12 cellular contexts compared by ENCODE assay signal in genomic region chr3:31041161-31041978, GRCh38.
A peak's percentile ranks its signal among the peaks of the same experiment; 100 is the strongest.
DNase-seq lines count a peak whose midpoint lies in the region; ATAC-seq and TF ChIP-seq lines count a peak whose summit lies in the region.
"Had no signal": no experiment of that assay in that cellular context is flagged by ENCODE, and none has a peak within 500 bp of the region (broad histone marks: within the 10 kb centered on the region; RNA-seq: fewer than 3 reads in every experiment).

No MANE protein-coding gene starts in this region.

- no peak overlapping the region for H3K18ac ChIP-seq in IMR-90 (ENCODE audit: low read depth, low read length)

- in situ Hi-C loops in IMR-90 (cut with MboI; ENCODE audit: low sequenced_read_pairs) = no loop called here

- peaks cover 2% of the 10 kb centered on the region for H3K27me3 ChIP-seq in IMR-90 (ENCODE audit: control insufficient read depth, insufficient read depth, low read length)
- H3K27me3 ChIP-seq: adrenal gland, uterus had no signal

- intact Hi-C loops in IMR-90 (cut with micrococcal nuclease) = no loop called here

- no peak overlapping the region for H3K23ac ChIP-seq in IMR-90 (ENCODE audit: low read depth, low read length)

- H3K9me1 ChIP-seq in IMR-90 (ENCODE audit: insufficient read depth, low read length) = no peaks in the 10 kb centered on the region

- ATAC-seq in IMR-90 (ENCODE audit: low read depth) = peak; percentile 61
- ATAC-seq in HG02571 (IDR thresholded peaks at IDR 0.05; ENCODE audit: unreplicated experiment) = no peak

- no peak overlapping the region for H3K4ac ChIP-seq in IMR-90 (ENCODE audit: low read depth, low read length)

- no peak overlapping the region for H3K4me3 Mint-ChIP-seq in chondrocyte (ENCODE audit: unreplicated experiment)
- no peak overlapping the region for H3K4me3 Mint-ChIP-seq in nephron progenitor cell

- no TSS peak for BruUV-seq in IMR-90 (replicated peaks; lab: Mats Ljungman, UMichigan)

- no peak overlapping the region for H3K9ac ChIP-seq in IMR-90 (ENCODE audit: low read depth, low read length)

- no peak overlapping the region for H2BK15ac ChIP-seq in IMR-90 (ENCODE audit: low read depth, low read length)

- H3K79me1 ChIP-seq in IMR-90 (ENCODE audit: low read depth in 1 of 2, low read length in 2 of 2) = no peaks in the 10 kb centered on the region

- H4K5ac ChIP-seq in IMR-90 (ENCODE audit: low read depth, low read length) = no peak overlapping the region

- H3K4me1 ChIP-seq in IMR-90 (ENCODE audit: control insufficient read depth, insufficient read depth, low read length) = 0 out of 2 replicates have a peak, but pooled peaks cover 2% of the 10 kb centered on the region
- H3K4me1 ChIP-seq: adrenal gland, uterus had no signal

- no peak overlapping the region for H3K4me3 ChIP-seq in AG10803 (ENCODE audit: low read length)
- no peak overlapping the region for H3K4me3 ChIP-seq in IMR-90 (ENCODE audit: insufficient read depth, low read depth, low read length)
- H3K4me3 ChIP-seq: adrenal gland, uterus had no signal

- H2AK5ac ChIP-seq in IMR-90 (ENCODE audit: low read depth, low read length) = no peak overlapping the region

- peaks cover 18% of the 10 kb centered on the region for H3K9me3 Mint-ChIP-seq in chondrocyte (ENCODE audit: low read depth)
- H3K9me3 Mint-ChIP-seq in nephron progenitor cell = peaks cover 18% of the 10 kb centered on the region

- POLR2A ChIA-PET in IMR-90 (lab: Charles Lee; ENCODE audit: unreplicated experiment) = no interaction called here

- H3K56ac ChIP-seq in IMR-90 (ENCODE audit: extremely low read depth, insufficient read depth, low read length) = no peak overlapping the region

- H4K8ac ChIP-seq in IMR-90 (ENCODE audit: low read depth in 2 of 2, low read length in 2 of 2) = no peak overlapping the region

- WGBS in IMR-90 (ENCODE audit: extremely low coverage in 2 of 2, insufficient read length in 1 of 2), 2 experiments = 73% methylated on average over 2 of the region's 2 CpGs; no CpG with 5 or more reads in 1 of the 2 experiments

- dilution Hi-C loops in IMR-90 (cut with HindIII; ENCODE audit: low sequenced_read_pairs, unreplicated experiment) = no loop called here

- no peak for TF ChIP-seq RAD21 in IMR-90 (IDR thresholded peaks at IDR 0.05; ENCODE audit: low read length)

- H4K91ac ChIP-seq in IMR-90 (ENCODE audit: insufficient read depth, low read depth, low read length) = no peak overlapping the region

- no peak overlapping the region for H2BK20ac ChIP-seq in IMR-90 (ENCODE audit: low read depth, low read length)

- H2AK9ac ChIP-seq in IMR-90 (replicated peaks; ENCODE audit: low read depth, low read length, poor library complexity) = no peak overlapping the region

- H3K36me3 Mint-ChIP-seq in chondrocyte (ENCODE audit: low read depth) (peaks cover 4% of the 10 kb centered on the region), nephron progenitor cell (ENCODE audit: low read depth) (peaks cover 9% of the 10 kb centered on the region)

- H3K27me3 Mint-ChIP-seq in chondrocyte (ENCODE audit: low read depth) (no peaks in the 10 kb centered on the region), nephron progenitor cell (ENCODE audit: low read depth, poor library complexity) (peaks cover 5% of the 10 kb centered on the region)

- H3K27ac Mint-ChIP-seq in chondrocyte (ENCODE audit: unreplicated experiment) (peak overlapping the region; percentile 10), nephron progenitor cell (no peak overlapping the region)

- no peaks in the 10 kb centered on the region for H3K36me3 ChIP-seq in IMR-90 (ENCODE audit: control insufficient read depth, insufficient read depth, low read length)
- H3K36me3 ChIP-seq: adrenal gland, uterus had no signal

- no peak for TF ChIP-seq POLR2A in IMR-90 (IDR thresholded peaks at IDR 0.05; ENCODE audit: low read depth, low read length)

- no peak overlapping the region for H2BK120ac ChIP-seq in IMR-90 (ENCODE audit: low read depth, low read length)

- DNase-seq in AG10803 (ENCODE audit: low read depth) (peak; percentile 85), IMR-90 (peak; percentile 78), chondrocyte (ENCODE audit: low spot score) (no peak), lung microvascular endothelial cell (ENCODE audit: low read depth in 2 of 2) (peak; percentile 45 to 81), nephron progenitor cell (no peak), COR-L47 (lab: John Stamatoyannopoulos, UW) (no peak)
- no peak for DNase-seq in activated CD4-positive, alpha-beta T cell treated with anti-CD3 and anti-CD28 coated beads, Interleukin-2, amount 50 U/mL, for 1 hour
- DNase-seq: left cardiac atrium; stimulated activated CD4-positive, alpha-beta T cell treated with anti-CD3 and anti-CD28 coated beads, Interleukin-2, amount 100 ng/mL, for 24 hours; uterus had no signal

- no peak overlapping the region for H3K4me2 ChIP-seq in IMR-90 (ENCODE audit: low read depth, low read length)

- H2BK5ac ChIP-seq in IMR-90 (ENCODE audit: low read depth, low read length, poor library complexity, severe bottlenecking) = no peak overlapping the region

- H3K27ac ChIP-seq in IMR-90 (ENCODE audit: insufficient read depth, low read length) = no peak overlapping the region
- H3K27ac ChIP-seq: adrenal gland, uterus had no signal

- no peaks in the 10 kb centered on the region for H4K20me1 ChIP-seq in IMR-90 (ENCODE audit: insufficient read depth, low read length)

- TF ChIP-seq CTCF in AG10803 (conservative IDR thresholded peaks at IDR 0.05; ENCODE audit: low read length) (no peak), IMR-90 (conservative IDR thresholded peaks at IDR 0.05; ENCODE audit: low read depth, low read length) (no peak), chondrocyte (IDR thresholded peaks at IDR 0.05) (no peak), nephron progenitor cell (IDR thresholded peaks at IDR 0.05) (no peak)

- H3K14ac ChIP-seq in IMR-90 (replicated peaks; ENCODE audit: low read depth, low read length) = no peak overlapping the region

- CTCF ChIA-PET in IMR-90 (lab: Yijun Ruan, JAX) = interaction anchor here (0.6 kb wide), 1 partner anchor 799 kb away, joined by 3 read pairs; no protein-coding TSS in a partner anchor

- peaks cover 12% of the 10 kb centered on the region for H3K4me1 Mint-ChIP-seq in chondrocyte (ENCODE audit: low read depth)
- peaks cover 22% of the 10 kb centered on the region for H3K4me1 Mint-ChIP-seq in nephron progenitor cell

- H3K9me3 ChIP-seq in IMR-90 (ENCODE audit: control insufficient read depth, insufficient read depth, low read length) = peaks cover 8% of the 10 kb centered on the region; the same call in 1 of the 2 replicates
- H3K9me3 ChIP-seq: adrenal gland, uterus had no signal

- H2AFZ ChIP-seq in IMR-90 (replicated peaks; ENCODE audit: low read length, poor library complexity) = no peak overlapping the region

TF ChIP-seq in IMR-90, 13 proteins besides CTCF, POLR2A, EP300 and RAD21:
- TF ChIP-seq MXI1 (IDR thresholded peaks at IDR 0.05; ENCODE audit: borderline replicate concordance, low read depth, low read length) (no peak), MAFK (IDR thresholded peaks at IDR 0.05; ENCODE audit: low read depth, low read length) (peak; percentile 98)
TF ChIP-seq in IMR-90: peak in this region for 1.

Comparison
In these comparisons a context has a peak if more than half of its experiments do, and no peak if none do; other contexts are left out.
1. DNase-seq: peak in AG10803 (single experiment), IMR-90 (single experiment) and lung microvascular endothelial cell (2 of 2); none in chondrocyte (single experiment), nephron progenitor cell (single experiment), activated CD4-positive, alpha-beta T cell treated with anti-CD3 and anti-CD28 coated beads, Interleukin-2, amount 50 U/mL, for 1 hour (single experiment) and COR-L47 (single experiment).